13 cellular contexts compared by ENCODE assay signal in genomic region chr9:86341007-86341491, GRCh38. TPM values are rescaled to one million over a fixed set of nuclear protein-coding genes. Genes with fewer than 3 reads are reported as not detected.
DNase-seq lines count a peak whose midpoint lies in the region; ATAC-seq lines count a peak whose summit lies in the region.
"Had no signal": no experiment of that assay in that cellular context is flagged by ENCODE, and none has a peak within 500 bp of the region (broad histone marks: within the 10 kb centered on the region; RNA-seq: fewer than 3 reads in every experiment).

No MANE protein-coding gene starts in this region.

- no peaks in the 10 kb centered on the region for H3K27me3 Mint-ChIP-seq in activated T-cell treated with anti-CD3 and anti-CD28 coated beads, Interleukin-2, amount 50 U/mL, for 72 hours (ENCODE audit: low read depth)
- H3K27me3 Mint-ChIP-seq in central memory CD8-positive, alpha-beta T cell = no peaks in the 10 kb centered on the region
- H3K27me3 Mint-ChIP-seq: activated naive CD8-positive, alpha-beta T cell treated with anti-CD3 and anti-CD28 coated beads, Interleukin-2, amount 10 ng/mL, durations not matched to agents 7 days and 5 days had no signal

- H3K4me1 Mint-ChIP-seq in activated T-cell treated with anti-CD3 and anti-CD28 coated beads, Interleukin-2, amount 50 U/mL, for 72 hours (ENCODE audit: low read depth) = peaks cover 50% of the 10 kb centered on the region
- H3K4me1 Mint-ChIP-seq in central memory CD8-positive, alpha-beta T cell = peaks cover 33% of the 10 kb centered on the region
- H3K4me1 Mint-ChIP-seq in stimulated activated effector memory CD8-positive, alpha-beta T cell treated with anti-CD3 and anti-CD28 coated beads, Interleukin-12 subunit alpha, Interleukin-12 subunit beta, amount 100 ng/mL, for 72 hours = peaks cover 46% of the 10 kb centered on the region

- no peak for DNase-seq in activated T-cell treated with anti-CD3 and anti-CD28 coated beads, Interleukin-2, amount 50 U/mL, for 72 hours
- DNase-seq in activated T-cell treated with anti-CD3 and anti-CD28 coated beads for 4 hours (no peak), M059J (ENCODE audit: low read depth) (peak; percentile 17), NCI-H2029 (lab: John Stamatoyannopoulos, UW) (no peak), kidney glomerular epithelial cell (lab: John Stamatoyannopoulos, UW) (no peak)
- DNase-seq in central memory CD8-positive, alpha-beta T cell (ENCODE audit: low spot score in 2 of 2) = no peak
- no peak for DNase-seq in stimulated activated effector memory CD8-positive, alpha-beta T cell treated with anti-CD3 and anti-CD28 coated beads, Interleukin-12 subunit alpha, Interleukin-12 subunit beta, amount 100 ng/mL, for 72 hours (ENCODE audit: low spot score in 2 of 2)
- no peak for DNase-seq in stimulated activated CD4-positive, alpha-beta T cell treated with anti-CD3 and anti-CD28 coated beads, Interleukin-4, amount 100 ng/mL, for 1 hour
- DNase-seq: activated CD4-positive, alpha-beta T cell treated with anti-CD3 and anti-CD28 coated beads for 4 hours; activated naive CD8-positive, alpha-beta T cell treated with anti-CD3 and anti-CD28 coated beads, Interleukin-2, amount 10 ng/mL, durations not matched to agents 7 days and 5 days; hippocampal formation; NCI-H524 treated with DMSO at 0.1 percent for 48 hours; testis had no signal

- H3K9me3 Mint-ChIP-seq in activated T-cell treated with anti-CD3 and anti-CD28 coated beads, Interleukin-2, amount 50 U/mL, for 72 hours = no peaks in the 10 kb centered on the region
- no peaks in the 10 kb centered on the region for H3K9me3 Mint-ChIP-seq in central memory CD8-positive, alpha-beta T cell
- no peaks in the 10 kb centered on the region for H3K9me3 Mint-ChIP-seq in stimulated activated effector memory CD8-positive, alpha-beta T cell treated with anti-CD3 and anti-CD28 coated beads, Interleukin-12 subunit alpha, Interleukin-12 subunit beta, amount 100 ng/mL, for 72 hours
- H3K9me3 Mint-ChIP-seq: activated naive CD8-positive, alpha-beta T cell treated with anti-CD3 and anti-CD28 coated beads, Interleukin-2, amount 10 ng/mL, durations not matched to agents 7 days and 5 days had no signal

- ATAC-seq in activated T-cell treated with anti-CD3 and anti-CD28 coated beads, Interleukin-2, amount 50 U/mL, for 72 hours (replicated peaks in 1 of 2) = peak; percentile 27 to 57
- no peak for ATAC-seq in central memory CD8-positive, alpha-beta T cell (replicated peaks; ENCODE audit: extremely low read depth, poor library complexity, severe bottlenecking)
- ATAC-seq in stimulated activated effector memory CD8-positive, alpha-beta T cell treated with anti-CD3 and anti-CD28 coated beads, Interleukin-12 subunit alpha, Interleukin-12 subunit beta, amount 100 ng/mL, for 72 hours = peak; percentile 78

- peak overlapping the region in 1 of 2 donors; percentile 17 for H3K4me3 Mint-ChIP-seq in activated T-cell treated with anti-CD3 and anti-CD28 coated beads, Interleukin-2, amount 50 U/mL, for 72 hours
- no peak overlapping the region for H3K4me3 Mint-ChIP-seq in central memory CD8-positive, alpha-beta T cell
- H3K4me3 Mint-ChIP-seq in stimulated activated effector memory CD8-positive, alpha-beta T cell treated with anti-CD3 and anti-CD28 coated beads, Interleukin-12 subunit alpha, Interleukin-12 subunit beta, amount 100 ng/mL, for 72 hours = peak overlapping the region; percentile 2
- H3K4me3 Mint-ChIP-seq: activated naive CD8-positive, alpha-beta T cell treated with anti-CD3 and anti-CD28 coated beads, Interleukin-2, amount 10 ng/mL, durations not matched to agents 7 days and 5 days had no signal

- H3K36me3 Mint-ChIP-seq in activated T-cell treated with anti-CD3 and anti-CD28 coated beads, Interleukin-2, amount 50 U/mL, for 72 hours (ENCODE audit: insufficient read depth in 2 of 2) = peaks cover 6 to 34% of the 10 kb centered on the region in 2 donors
- peaks cover 48% of the 10 kb centered on the region for H3K36me3 Mint-ChIP-seq in central memory CD8-positive, alpha-beta T cell (ENCODE audit: insufficient read depth)
- H3K36me3 Mint-ChIP-seq in stimulated activated effector memory CD8-positive, alpha-beta T cell treated with anti-CD3 and anti-CD28 coated beads, Interleukin-12 subunit alpha, Interleukin-12 subunit beta, amount 100 ng/mL, for 72 hours = peaks cover 97% of the 10 kb centered on the region

- H3K27ac Mint-ChIP-seq in activated T-cell treated with anti-CD3 and anti-CD28 coated beads, Interleukin-2, amount 50 U/mL, for 72 hours = peak overlapping the region; percentile 67
- H3K27ac Mint-ChIP-seq in central memory CD8-positive, alpha-beta T cell (ENCODE audit: low read depth) = peak overlapping the region; percentile 61
- H3K27ac Mint-ChIP-seq in stimulated activated effector memory CD8-positive, alpha-beta T cell treated with anti-CD3 and anti-CD28 coated beads, Interleukin-12 subunit alpha, Interleukin-12 subunit beta, amount 100 ng/mL, for 72 hours = peak overlapping the region; percentile 2

RNA-seq across cellular contexts. Expression of gene TUT7, which starts 13.2 kb away (rescaled TPM):
- total RNA-seq in activated T-cell treated with anti-CD3 and anti-CD28 coated beads, Interleukin-2, amount 50 U/mL, for 72 hours = 10 to 100 TPM; 39.6 to 49.9 TPM
- total RNA-seq in M059J (2014; rRNA removed; shearing (Covaris generic)) = 15.4 and 21.3 TPM in 2 replicates

RNA-seq across cellular contexts. Expression of gene ISCA1, which starts 58.7 kb away (rescaled TPM):
- total RNA-seq in activated T-cell treated with anti-CD3 and anti-CD28 coated beads, Interleukin-2, amount 50 U/mL, for 72 hours = 10 to 100 TPM; 21.7 to 24.1 TPM
- 53.5 and 62.6 TPM in 2 replicates for total RNA-seq in M059J (2014; rRNA removed; shearing (Covaris generic))

Comparison
In these comparisons a context has a peak if more than half of its experiments do, and no peak if none do; other contexts are left out.
1. H3K27ac Mint-ChIP-seq: peak in every context shown above with its lines; median percentile 67 in activated T-cell treated with anti-CD3 and anti-CD28 coated beads, Interleukin-2, amount 50 U/mL, for 72 hours; 61 in central memory CD8-positive, alpha-beta T cell; 2 in stimulated activated effector memory CD8-positive, alpha-beta T cell treated with anti-CD3 and anti-CD28 coated beads, Interleukin-12 subunit alpha, Interleukin-12 subunit beta, amount 100 ng/mL, for 72 hours.